In the genomic region with DNA sequence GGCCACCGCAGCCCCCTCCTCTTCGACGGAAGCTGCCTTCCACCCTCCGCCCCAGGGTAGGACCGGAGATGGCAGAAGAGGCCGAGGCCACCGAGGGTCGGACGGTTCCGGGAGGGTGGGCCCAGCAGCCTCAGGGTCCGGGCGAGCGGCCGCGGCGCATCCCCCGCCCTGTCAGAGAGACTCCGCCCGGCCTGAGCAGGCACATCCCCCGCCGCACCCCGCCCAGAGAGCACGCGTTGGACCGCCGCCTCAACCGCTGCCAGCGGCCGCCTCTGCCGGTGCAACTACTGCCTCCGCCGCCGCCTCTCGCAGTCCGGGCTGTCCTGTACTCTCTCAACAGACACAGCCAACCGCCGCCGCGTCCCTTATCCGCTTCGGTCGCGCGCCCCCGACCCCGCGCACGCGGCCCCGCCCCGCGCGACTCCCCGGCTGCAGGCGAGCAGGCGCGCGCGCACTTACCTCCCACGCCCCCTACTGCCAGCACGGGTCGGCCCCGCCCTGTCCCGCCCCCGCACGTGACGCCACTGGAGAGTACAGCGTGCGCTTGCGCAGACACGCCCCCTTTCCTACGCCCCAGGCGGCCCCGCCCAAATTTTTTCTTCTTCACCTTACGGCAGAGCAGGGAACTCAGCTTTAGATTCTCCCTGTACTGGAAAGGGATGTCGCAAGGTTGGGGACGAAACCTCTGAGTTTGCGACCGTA, we compare ENCODE assay signal across 8 cellular contexts. TPM values are rescaled to one million over a fixed set of nuclear protein-coding genes. Genes with fewer than 3 reads are reported as not detected.
A peak's percentile ranks its signal among the peaks of the same experiment; 100 is the strongest.
DNase-seq lines count a peak whose midpoint lies in the region; ATAC-seq lines count a peak whose summit lies in the region.

A gene with protein sequence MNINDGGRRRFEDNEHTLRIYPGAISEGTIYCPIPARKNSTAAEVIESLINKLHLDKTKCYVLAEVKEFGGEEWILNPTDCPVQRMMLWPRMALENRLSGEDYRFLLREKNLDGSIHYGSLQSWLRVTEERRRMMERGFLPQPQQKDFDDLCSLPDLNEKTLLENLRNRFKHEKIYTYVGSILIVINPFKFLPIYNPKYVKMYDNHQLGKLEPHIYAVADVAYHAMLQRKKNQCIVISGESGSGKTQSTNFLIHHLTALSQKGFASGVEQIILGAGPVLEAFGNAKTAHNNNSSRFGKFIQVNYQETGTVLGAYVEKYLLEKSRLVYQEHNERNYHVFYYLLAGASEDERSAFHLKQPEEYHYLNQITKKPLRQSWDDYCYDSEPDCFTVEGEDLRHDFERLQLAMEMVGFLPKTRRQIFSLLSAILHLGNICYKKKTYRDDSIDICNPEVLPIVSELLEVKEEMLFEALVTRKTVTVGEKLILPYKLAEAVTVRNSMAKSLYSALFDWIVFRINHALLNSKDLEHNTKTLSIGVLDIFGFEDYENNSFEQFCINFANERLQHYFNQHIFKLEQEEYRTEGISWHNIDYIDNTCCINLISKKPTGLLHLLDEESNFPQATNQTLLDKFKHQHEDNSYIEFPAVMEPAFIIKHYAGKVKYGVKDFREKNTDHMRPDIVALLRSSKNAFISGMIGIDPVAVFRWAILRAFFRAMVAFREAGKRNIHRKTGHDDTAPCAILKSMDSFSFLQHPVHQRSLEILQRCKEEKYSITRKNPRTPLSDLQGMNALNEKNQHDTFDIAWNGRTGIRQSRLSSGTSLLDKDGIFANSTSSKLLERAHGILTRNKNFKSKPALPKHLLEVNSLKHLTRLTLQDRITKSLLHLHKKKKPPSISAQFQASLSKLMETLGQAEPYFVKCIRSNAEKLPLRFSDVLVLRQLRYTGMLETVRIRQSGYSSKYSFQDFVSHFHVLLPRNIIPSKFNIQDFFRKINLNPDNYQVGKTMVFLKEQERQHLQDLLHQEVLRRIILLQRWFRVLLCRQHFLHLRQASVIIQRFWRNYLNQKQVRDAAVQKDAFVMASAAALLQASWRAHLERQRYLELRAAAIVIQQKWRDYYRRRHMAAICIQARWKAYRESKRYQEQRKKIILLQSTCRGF (N-terminal part only) (minus strand): TSS at position 453 of the 702 bp plus-strand sequence. CDS start 71,587 bp downstream, outside the sequence.

- peak; percentile 67 for ATAC-seq in HG02678 (IDR thresholded peaks at IDR 0.05; ENCODE audit: unreplicated experiment)

- no peaks in the 10 kb centered on the region for H3K9me3 Mint-ChIP-seq in activated naive CD8-positive, alpha-beta T cell (ENCODE audit: low read depth)

- H3K27me3 Mint-ChIP-seq in activated naive CD8-positive, alpha-beta T cell = no peaks in the 10 kb centered on the region

- peak within 1 kb of the TSS; percentile 96 for H3K4me3 Mint-ChIP-seq in activated naive CD8-positive, alpha-beta T cell

- peaks cover 40% of the 10 kb centered on the region for H3K4me1 Mint-ChIP-seq in activated naive CD8-positive, alpha-beta T cell (ENCODE audit: low read depth)

- H3K27ac Mint-ChIP-seq in activated naive CD8-positive, alpha-beta T cell = peak within 1 kb of the TSS; percentile 99

- DNase-seq in GM04504 (ENCODE audit: low read depth) (peak; percentile 96), NCI-H1105 treated with DMSO at 0.1 percent for 48 hours (lab: John Stamatoyannopoulos, UW) (peak; percentile 100), SKM-1 treated with dmso at 0.1 percent for 144 hours (lab: John Stamatoyannopoulos, UW; ENCODE audit: unreplicated experiment) (peak; percentile 99), glomerular endothelial cell (ENCODE audit: extremely low read depth, low read depth, low spot score) (peak; percentile 90), nucleus accumbens (lab: John Stamatoyannopoulos, UW) (peak; percentile 56 to 98 (median 95)), superior temporal gyrus (ENCODE audit: extremely low spot score) (peak; percentile 96)

- H3K36me3 Mint-ChIP-seq in activated naive CD8-positive, alpha-beta T cell = no peaks in the 10 kb centered on the region

RNA-seq across cellular contexts. Expression of the gene that starts here (rescaled TPM):
- 13.3 and 44.6 TPM in 2 replicates for total RNA-seq in glomerular endothelial cell

Comparison
In these comparisons a context has a peak if more than half of its experiments do, and no peak if none do; other contexts are left out.
1. Peak in every context shown above with its lines: DNase-seq and ATAC-seq.